ENCODE assay signal across 1 cellular context in genomic region chr5:102858221-102858620, GRCh38.
TF ChIP-seq lines count a peak whose summit lies in the region.

No MANE protein-coding gene starts in this region.

TF ChIP-seq in HEK293, 187 proteins besides CTCF, POLR2A, EP300 and RAD21 (continued from another document):
- TF ChIP-seq ZNF518A (tag by site-specific recombination; conservative IDR thresholded peaks at IDR 0.05; ENCODE audit: low read depth) (no peak), PRDM6 (tag by site-specific recombination; IDR thresholded peaks at IDR 0.05) (no peak), PRDM10 (tag by site-specific recombination; IDR thresholded peaks at IDR 0.05) (peak; percentile 53)
